17 cellular contexts compared by ENCODE assay signal in the genomic region with DNA sequence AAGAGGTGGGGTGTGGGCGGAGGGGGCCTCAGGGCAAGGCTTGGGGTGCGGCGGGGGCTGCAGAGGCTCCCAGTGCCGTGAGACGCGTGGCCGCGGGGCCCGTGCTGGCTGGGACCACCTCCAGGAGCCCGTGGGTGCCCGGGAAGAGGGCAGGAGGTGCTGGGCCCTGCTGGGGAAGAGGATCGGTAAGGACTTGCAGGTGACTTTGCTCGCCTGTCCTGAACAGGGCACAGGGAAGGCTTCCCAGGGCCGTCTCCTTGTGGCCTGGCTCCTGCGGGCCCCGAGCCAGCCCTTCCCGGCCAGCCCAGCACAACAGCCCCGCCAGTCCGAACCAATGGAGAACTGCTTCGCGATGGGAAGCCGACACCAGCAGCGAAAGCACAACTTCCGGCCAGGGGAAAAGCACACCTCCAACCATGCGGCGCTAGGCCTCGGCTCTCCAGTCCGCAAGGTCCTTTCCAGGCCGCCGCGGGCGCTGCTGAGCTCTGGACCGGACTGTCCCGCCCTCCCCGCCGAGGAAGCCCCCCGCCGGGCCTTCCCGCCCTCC. TPM values are rescaled to one million over a fixed set of nuclear protein-coding genes. Genes with fewer than 3 reads are reported as not detected.
DNase-seq lines count a peak whose midpoint lies in the region; ATAC-seq and TF ChIP-seq lines count a peak whose summit lies in the region.
"Had no signal": no experiment of that assay in that cellular context is flagged by ENCODE, and none has a peak within 500 bp of the region (broad histone marks: within the 10 kb centered on the region; RNA-seq: fewer than 3 reads in every experiment).

No MANE protein-coding gene starts in this region.

- H2AFZ ChIP-seq in GM23338, result no peak overlapping the region

- DNase-seq in activated CD4-positive, alpha-beta memory T cell treated with anti-CD3 and anti-CD28 coated beads for 36 hours, result no peak
- DNase-seq in activated CD4-positive, alpha-beta memory T cell treated with anti-CD3 and anti-CD28 coated beads, Interleukin-2, amount 10 ng/mL, durations not matched to agents 7 days and 5 days, result no peak
- DNase-seq in GM23338 (ENCODE audit: low spot score), result peak; percentile 42
- DNase-seq in iPS-NIHi11 (ENCODE audit: low spot score), result peak; percentile 49
- DNase-seq in SW 1271 (lab: John Stamatoyannopoulos, UW), result no peak
- DNase-seq: MG63, NCI-H1105 treated with DMSO at 0.1 percent for 48 hours, NCI-H1930, NCI-H2171 treated with DMSO at 0.1 percent for 48 hours, NCI-H510A, SIG-M5 had no signal

- peaks cover 10% of the 10 kb centered on the region for H3K9me3 Mint-ChIP-seq in activated CD4-positive, alpha-beta memory T cell treated with anti-CD3 and anti-CD28 coated beads for 36 hours
- H3K9me3 Mint-ChIP-seq in activated CD4-positive, alpha-beta memory T cell treated with anti-CD3 and anti-CD28 coated beads, Interleukin-2, amount 10 ng/mL, durations not matched to agents 7 days and 5 days, result peaks cover 13% of the 10 kb centered on the region
- peaks cover 13% of the 10 kb centered on the region for H3K9me3 Mint-ChIP-seq in GM23338
- H3K9me3 Mint-ChIP-seq in stimulated activated memory B cell treated with anti-CD40 and anti-IgM and Interleukin-4, amounts not matched to agents 10 μg/mL and 1 μg/mL and 100 μg/mL, for 72 hours, result no peaks in the 10 kb centered on the region

- H3K27ac Mint-ChIP-seq in activated CD4-positive, alpha-beta memory T cell treated with anti-CD3 and anti-CD28 coated beads for 36 hours, result peak overlapping the region; percentile 87
- no peak overlapping the region for H3K27ac Mint-ChIP-seq in activated CD4-positive, alpha-beta memory T cell treated with anti-CD3 and anti-CD28 coated beads, Interleukin-2, amount 10 ng/mL, durations not matched to agents 7 days and 5 days
- no peak overlapping the region for H3K27ac Mint-ChIP-seq in GM23338
- peak overlapping the region; percentile 88 for H3K27ac Mint-ChIP-seq in stimulated activated memory B cell treated with anti-CD40 and anti-IgM and Interleukin-4, amounts not matched to agents 10 μg/mL and 1 μg/mL and 100 μg/mL, for 72 hours

- no peak overlapping the region for H3K27ac ChIP-seq in GM23338 (ENCODE audit: low read depth)
- H3K27ac ChIP-seq: C4-2B, KMS-11 had no signal

- intact Hi-C loops in activated CD4-positive, alpha-beta memory T cell treated with anti-CD3 and anti-CD28 coated beads for 36 hours (cut with micrococcal nuclease), result loop anchor here (2.0 kb wide), 2 partner anchors 61 to 125 kb away; no protein-coding TSS in a partner anchor

- H3F3A ChIP-seq in GM23338 (replicated peaks; ENCODE audit: low read depth), result no peaks in the 10 kb centered on the region

- no peaks in the 10 kb centered on the region for H3K36me3 ChIP-seq in GM23338 (ENCODE audit: insufficient read depth)
- H3K36me3 ChIP-seq: MG63 had no signal

- CTCF ChIA-PET in activated CD4-positive, alpha-beta memory T cell treated with anti-CD3 and anti-CD28 coated beads for 36 hours (lab: Charles Lee), result no interaction called here
- CTCF ChIA-PET in activated CD4-positive, alpha-beta memory T cell treated with anti-CD3 and anti-CD28 coated beads, Interleukin-2, amount 10 ng/mL, durations not matched to agents 7 days and 5 days (lab: Charles Lee), result no interaction called here

- ATAC-seq in GM23338, result peak; percentile 69
- ATAC-seq in stimulated activated memory B cell treated with anti-CD40 and anti-IgM and Interleukin-4, amounts not matched to agents 10 μg/mL and 1 μg/mL and 100 μg/mL, for 72 hours, result no peak
- no peak for ATAC-seq in HG02678 (IDR thresholded peaks at IDR 0.05; ENCODE audit: unreplicated experiment)
- no peak for ATAC-seq in GM21526 (IDR thresholded peaks at IDR 0.05; ENCODE audit: low FRiP score, unreplicated experiment)

- no peaks in the 10 kb centered on the region for H3K79me2 ChIP-seq in GM23338 (replicated peaks; ENCODE audit: insufficient read depth)

- no peaks in the 10 kb centered on the region for H3K27me3 Mint-ChIP-seq in activated CD4-positive, alpha-beta memory T cell treated with anti-CD3 and anti-CD28 coated beads for 36 hours
- H3K27me3 Mint-ChIP-seq in activated CD4-positive, alpha-beta memory T cell treated with anti-CD3 and anti-CD28 coated beads, Interleukin-2, amount 10 ng/mL, durations not matched to agents 7 days and 5 days, result no peaks in the 10 kb centered on the region
- H3K27me3 Mint-ChIP-seq in GM23338 (ENCODE audit: insufficient read depth, low read depth, poor library complexity), result peaks cover 2% of the 10 kb centered on the region
- H3K27me3 Mint-ChIP-seq in stimulated activated memory B cell treated with anti-CD40 and anti-IgM and Interleukin-4, amounts not matched to agents 10 μg/mL and 1 μg/mL and 100 μg/mL, for 72 hours, result no peaks in the 10 kb centered on the region

- H3K4me1 Mint-ChIP-seq in activated CD4-positive, alpha-beta memory T cell treated with anti-CD3 and anti-CD28 coated beads for 36 hours (ENCODE audit: low read depth), result peaks cover 42% of the 10 kb centered on the region
- peaks cover 30% of the 10 kb centered on the region for H3K4me1 Mint-ChIP-seq in activated CD4-positive, alpha-beta memory T cell treated with anti-CD3 and anti-CD28 coated beads, Interleukin-2, amount 10 ng/mL, durations not matched to agents 7 days and 5 days
- no peaks in the 10 kb centered on the region for H3K4me1 Mint-ChIP-seq in GM23338
- H3K4me1 Mint-ChIP-seq in stimulated activated memory B cell treated with anti-CD40 and anti-IgM and Interleukin-4, amounts not matched to agents 10 μg/mL and 1 μg/mL and 100 μg/mL, for 72 hours, result peaks cover 18% of the 10 kb centered on the region

- no peak overlapping the region for H3K4me3 ChIP-seq in GM23338
- H3K4me3 ChIP-seq: MG63 had no signal

- no peak for TF ChIP-seq CTCF in GM23338 (conservative IDR thresholded peaks at IDR 0.05; ENCODE audit: low read depth in 2 of 2)

- peaks cover 6% of the 10 kb centered on the region for H3K36me3 Mint-ChIP-seq in activated CD4-positive, alpha-beta memory T cell treated with anti-CD3 and anti-CD28 coated beads for 36 hours
- H3K36me3 Mint-ChIP-seq in activated CD4-positive, alpha-beta memory T cell treated with anti-CD3 and anti-CD28 coated beads, Interleukin-2, amount 10 ng/mL, durations not matched to agents 7 days and 5 days (ENCODE audit: low read depth), result peaks cover 12% of the 10 kb centered on the region
- peaks cover 8% of the 10 kb centered on the region; the same call in 2 of the 3 replicates for H3K36me3 Mint-ChIP-seq in GM23338 (ENCODE audit: low read depth)
- H3K36me3 Mint-ChIP-seq in stimulated activated memory B cell treated with anti-CD40 and anti-IgM and Interleukin-4, amounts not matched to agents 10 μg/mL and 1 μg/mL and 100 μg/mL, for 72 hours, result peaks cover 14% of the 10 kb centered on the region

- no peak overlapping the region for H3K4me2 ChIP-seq in GM23338
- H3K4me2 ChIP-seq: KMS-11 had no signal

- H3K9me2 ChIP-seq in GM23338 (ENCODE audit: insufficient read depth), result no peaks in the 10 kb centered on the region

- H3K4me1 ChIP-seq in GM23338 (ENCODE audit: insufficient read depth), result no peaks in the 10 kb centered on the region

- H3K27me3 ChIP-seq in GM23338 (ENCODE audit: insufficient read depth), result no peaks in the 10 kb centered on the region
- H3K27me3 ChIP-seq: MG63 had no signal

- H4K20me1 ChIP-seq in GM23338 (replicated peaks; ENCODE audit: insufficient read depth), result no peaks in the 10 kb centered on the region

- POLR2A ChIA-PET in activated CD4-positive, alpha-beta memory T cell treated with anti-CD3 and anti-CD28 coated beads for 36 hours (lab: Charles Lee), result interaction anchor here (1.4 kb wide), 1 partner anchor 11 kb away, joined by 4 read pairs; no protein-coding TSS in a partner anchor
- POLR2A ChIA-PET in activated CD4-positive, alpha-beta memory T cell treated with anti-CD3 and anti-CD28 coated beads, Interleukin-2, amount 10 ng/mL, durations not matched to agents 7 days and 5 days (lab: Charles Lee), result no interaction called here

- H3K4me3 Mint-ChIP-seq in activated CD4-positive, alpha-beta memory T cell treated with anti-CD3 and anti-CD28 coated beads for 36 hours, result no peak overlapping the region
- no peak overlapping the region for H3K4me3 Mint-ChIP-seq in activated CD4-positive, alpha-beta memory T cell treated with anti-CD3 and anti-CD28 coated beads, Interleukin-2, amount 10 ng/mL, durations not matched to agents 7 days and 5 days
- no peak overlapping the region for H3K4me3 Mint-ChIP-seq in GM23338
- H3K4me3 Mint-ChIP-seq in stimulated activated memory B cell treated with anti-CD40 and anti-IgM and Interleukin-4, amounts not matched to agents 10 μg/mL and 1 μg/mL and 100 μg/mL, for 72 hours, result no peak overlapping the region

TF ChIP-seq in GM23338, 12 proteins besides CTCF, POLR2A, EP300 and RAD21 (continues in another document):
- no peak for TF ChIP-seq ZNF114 (CRISPR knock-in tag; IDR thresholded peaks at IDR 0.05)
- TF ChIP-seq, protein P1, sequence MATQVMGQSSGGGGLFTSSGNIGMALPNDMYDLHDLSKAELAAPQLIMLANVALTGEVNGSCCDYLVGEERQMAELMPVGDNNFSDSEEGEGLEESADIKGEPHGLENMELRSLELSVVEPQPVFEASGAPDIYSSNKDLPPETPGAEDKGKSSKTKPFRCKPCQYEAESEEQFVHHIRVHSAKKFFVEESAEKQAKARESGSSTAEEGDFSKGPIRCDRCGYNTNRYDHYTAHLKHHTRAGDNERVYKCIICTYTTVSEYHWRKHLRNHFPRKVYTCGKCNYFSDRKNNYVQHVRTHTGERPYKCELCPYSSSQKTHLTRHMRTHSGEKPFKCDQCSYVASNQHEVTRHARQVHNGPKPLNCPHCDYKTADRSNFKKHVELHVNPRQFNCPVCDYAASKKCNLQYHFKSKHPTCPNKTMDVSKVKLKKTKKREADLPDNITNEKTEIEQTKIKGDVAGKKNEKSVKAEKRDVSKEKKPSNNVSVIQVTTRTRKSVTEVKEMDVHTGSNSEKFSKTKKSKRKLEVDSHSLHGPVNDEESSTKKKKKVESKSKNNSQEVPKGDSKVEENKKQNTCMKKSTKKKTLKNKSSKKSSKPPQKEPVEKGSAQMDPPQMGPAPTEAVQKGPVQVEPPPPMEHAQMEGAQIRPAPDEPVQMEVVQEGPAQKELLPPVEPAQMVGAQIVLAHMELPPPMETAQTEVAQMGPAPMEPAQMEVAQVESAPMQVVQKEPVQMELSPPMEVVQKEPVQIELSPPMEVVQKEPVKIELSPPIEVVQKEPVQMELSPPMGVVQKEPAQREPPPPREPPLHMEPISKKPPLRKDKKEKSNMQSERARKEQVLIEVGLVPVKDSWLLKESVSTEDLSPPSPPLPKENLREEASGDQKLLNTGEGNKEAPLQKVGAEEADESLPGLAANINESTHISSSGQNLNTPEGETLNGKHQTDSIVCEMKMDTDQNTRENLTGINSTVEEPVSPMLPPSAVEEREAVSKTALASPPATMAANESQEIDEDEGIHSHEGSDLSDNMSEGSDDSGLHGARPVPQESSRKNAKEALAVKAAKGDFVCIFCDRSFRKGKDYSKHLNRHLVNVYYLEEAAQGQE (IDR thresholded peaks at IDR 0.05; ENCODE audit: unreplicated experiment), result no peak

RNA-seq across cellular contexts. Expression of a gene that starts 32.3 kb away (rescaled TPM):
- 100 to 1,000 TPM; 689 to 705 TPM for total RNA-seq in activated CD4-positive, alpha-beta memory T cell treated with anti-CD3 and anti-CD28 coated beads for 36 hours
- 100 to 1,000 TPM; 171 to 178 TPM for total RNA-seq in activated CD4-positive, alpha-beta memory T cell treated with anti-CD3 and anti-CD28 coated beads, Interleukin-2, amount 10 ng/mL, durations not matched to agents 7 days and 5 days
- 0.97 and 1.3 TPM in 2 replicates for total RNA-seq in GM23338 (2014; rRNA removed; shearing (Covaris generic))
- 1.9 and 4.1 TPM in 2 replicates for polyA plus RNA-seq in GM23338 (2016; fragmentation: Nextera tagmentation; extraction: Ambion mirVana)
- total RNA-seq: A172 had no signal

Comparison
In these comparisons a context has a peak if more than half of its experiments do, and no peak if none do; other contexts are left out.
1. H3K27ac Mint-ChIP-seq: peak in activated CD4-positive, alpha-beta memory T cell treated with anti-CD3 and anti-CD28 coated beads for 36 hours (single experiment) and stimulated activated memory B cell treated with anti-CD40 and anti-IgM and Interleukin-4, amounts not matched to agents 10 μg/mL and 1 μg/mL and 100 μg/mL, for 72 hours (single experiment); none in activated CD4-positive, alpha-beta memory T cell treated with anti-CD3 and anti-CD28 coated beads, Interleukin-2, amount 10 ng/mL, durations not matched to agents 7 days and 5 days (single experiment) and GM23338 (single experiment).
2. DNase-seq: peak in GM23338 (single experiment) and iPS-NIHi11 (single experiment); none in activated CD4-positive, alpha-beta memory T cell treated with anti-CD3 and anti-CD28 coated beads for 36 hours (single experiment), activated CD4-positive, alpha-beta memory T cell treated with anti-CD3 and anti-CD28 coated beads, Interleukin-2, amount 10 ng/mL, durations not matched to agents 7 days and 5 days (single experiment) and SW 1271 (0 of 2).
3. RNA of a gene that starts 32.3 kb away (total RNA-seq): 689 to 705 TPM in activated CD4-positive, alpha-beta memory T cell treated with anti-CD3 and anti-CD28 coated beads for 36 hours and 171 to 178 TPM in activated CD4-positive, alpha-beta memory T cell treated with anti-CD3 and anti-CD28 coated beads, Interleukin-2, amount 10 ng/mL, durations not matched to agents 7 days and 5 days; 0.97 to 1.3 TPM in GM23338; every median in the first group is over 10 times any median in the second.